ENCODE assay signal across 1 cellular context in genomic region chr1:219778793-219779369, GRCh38.
TF ChIP-seq lines count a peak whose summit lies in the region.

No MANE protein-coding gene starts in this region.

TF ChIP-seq in IMR-90, 13 proteins besides CTCF, POLR2A, EP300 and RAD21 (continued from another document):
- TF ChIP-seq RCOR1 (IDR thresholded peaks at IDR 0.05; ENCODE audit: insufficient replicate concordance, low read length) (no peak), CHD1 (IDR thresholded peaks at IDR 0.05; ENCODE audit: low read depth, low read length) (no peak), MAFK (IDR thresholded peaks at IDR 0.05; ENCODE audit: low read depth, low read length) (no peak), RFX5 (IDR thresholded peaks at IDR 0.05; ENCODE audit: low read depth, low read length) (no peak), USF2 (IDR thresholded peaks at IDR 0.05; ENCODE audit: low read depth, low read length) (no peak)
